15 cellular contexts compared by ENCODE assay signal in the genomic region with DNA sequence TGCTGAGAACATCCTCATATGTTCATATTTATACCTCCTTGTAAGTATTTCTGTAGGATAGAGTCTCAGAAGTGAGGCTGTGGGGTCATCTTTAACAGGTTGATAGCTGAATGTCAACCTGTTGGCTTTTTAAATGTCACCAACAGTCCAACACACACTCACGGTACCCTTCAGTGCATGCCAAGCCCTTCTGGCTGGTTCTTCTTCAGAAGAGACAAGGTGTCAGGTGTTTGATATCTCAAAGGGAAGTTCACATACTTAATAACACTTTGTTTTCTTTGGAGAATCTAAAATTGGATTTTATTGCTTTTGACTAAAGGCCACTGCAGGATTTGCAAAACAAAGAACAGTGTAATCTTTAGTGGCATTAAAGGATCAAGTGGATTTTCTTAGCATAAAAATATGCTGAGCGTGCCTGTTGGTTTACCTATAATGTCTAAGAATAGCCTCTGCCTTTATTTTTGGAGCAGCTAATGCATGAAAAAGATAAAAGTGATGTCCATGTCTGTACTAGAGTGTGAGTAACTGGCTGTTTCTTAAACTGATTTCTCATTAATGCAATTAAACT. TPM values are rescaled to one million over a fixed set of nuclear protein-coding genes. Genes with fewer than 3 reads are reported as not detected.
DNase-seq lines count a peak whose midpoint lies in the region; ATAC-seq and TF ChIP-seq lines count a peak whose summit lies in the region.
"Had no signal": no experiment of that assay in that cellular context is flagged by ENCODE, and none has a peak within 500 bp of the region (broad histone marks: within the 10 kb centered on the region; RNA-seq: fewer than 3 reads in every experiment).

No MANE protein-coding gene starts in this region.

- WGBS in right cardiac atrium, result 76% methylated on average over 2 of the region's 2 CpGs
- WGBS in transverse colon (ENCODE audit: low coverage in 1 of 2), 2 donors, result 18 to 46% methylated on average over 2 of the region's 2 CpGs

- H3K4me1 ChIP-seq in right cardiac atrium (ENCODE audit: control insufficient read depth, insufficient read depth, low read length) (peaks cover 45% of the 10 kb centered on the region), transverse colon (peaks cover 52 to 100% (median 75%) of the 10 kb centered on the region in 4 donors)

- in situ Hi-C loops in transverse colon (cut with MboI; ENCODE audit: low pct_ligation_motif_present in 1 of 4, low pct_unique_long_range_greater_than_20kb in 1 of 4, low sequenced_read_pairs in 3 of 4), result no loop called here

- H3K4me3 Mint-ChIP-seq in activated naive CD4-positive, alpha-beta T cell treated with anti-CD3 and anti-CD28 coated beads for 36 hours, result no peak overlapping the region
- peak overlapping the region; percentile 77 for H3K4me3 Mint-ChIP-seq in activated T-helper 1 cell treated with anti-CD3 and anti-CD28 coated beads, Interleukin-12 subunit alpha, Interleukin-12 subunit beta, Interleukin-2, Interleukin-4 antibody, amounts not matched to agents 30 ng/mL and 10 ng/mL and 1 ng/mL, durations not matched to agents 14 hours and 24 hours and 36 hours

- TF ChIP-seq EP300 in transverse colon (IDR thresholded peaks at IDR 0.05; ENCODE audit: low read depth), result no peak

- H3K27ac ChIP-seq in right cardiac atrium (ENCODE audit: low read length), result peak overlapping the region; percentile 43
- peak overlapping the region; percentile 85 to 92 (median 86) for H3K27ac ChIP-seq in transverse colon
- H3K27ac ChIP-seq: epithelial cell of prostate, PC-9 had no signal

- CTCF ChIA-PET in activated naive CD4-positive, alpha-beta T cell treated with anti-CD3 and anti-CD28 coated beads for 36 hours (lab: Charles Lee), result interaction anchor here (0.7 to 1.5 kb wide), 4 partner anchors 32 to 133 kb away, joined by 3 to 5 read pairs (median 4); no protein-coding TSS in a partner anchor

- H3K4me3 ChIP-seq in right cardiac atrium (ENCODE audit: low read length), result no peak overlapping the region
- no peak overlapping the region for H3K4me3 ChIP-seq in transverse colon
- H3K4me3 ChIP-seq: PC-9 had no signal

- no peak for TF ChIP-seq CTCF in transverse colon (IDR thresholded peaks at IDR 0.05)

- intact Hi-C loops in activated naive CD4-positive, alpha-beta T cell treated with anti-CD3 and anti-CD28 coated beads for 36 hours (cut with micrococcal nuclease), result no loop called here
- intact Hi-C loops in activated T-helper 1 cell treated with anti-CD3 and anti-CD28 coated beads, Interleukin-12 subunit alpha, Interleukin-12 subunit beta, Interleukin-2, Interleukin-4 antibody, amounts not matched to agents 30 ng/mL and 10 ng/mL and 1 ng/mL, durations not matched to agents 14 hours and 24 hours and 36 hours (cut with micrococcal nuclease), result loop anchor here (2.0 kb wide), 3 partner anchors 137 to 771 kb away; partner anchors contain the start of genes SLC31A2 and SNX30
- intact Hi-C loops in right cardiac atrium (cut with DNase I) (loop anchor here in 1 of 4 donors (10.0 kb wide), 1 partner anchor 63 kb away; no protein-coding TSS in a partner anchor), transverse colon (cut with DNase I; ENCODE audit: low total_unique reads) (no loop called here)

- peaks cover 74% of the 10 kb centered on the region for H3K4me1 Mint-ChIP-seq in activated naive CD4-positive, alpha-beta T cell treated with anti-CD3 and anti-CD28 coated beads for 36 hours (ENCODE audit: low read depth)
- H3K4me1 Mint-ChIP-seq in activated T-helper 1 cell treated with anti-CD3 and anti-CD28 coated beads, Interleukin-12 subunit alpha, Interleukin-12 subunit beta, Interleukin-2, Interleukin-4 antibody, amounts not matched to agents 30 ng/mL and 10 ng/mL and 1 ng/mL, durations not matched to agents 14 hours and 24 hours and 36 hours (ENCODE audit: low read depth), result peaks cover 88% of the 10 kb centered on the region

- peaks cover 14 to 20% of the 10 kb centered on the region in 2 donors for H3K36me3 Mint-ChIP-seq in activated naive CD4-positive, alpha-beta T cell treated with anti-CD3 and anti-CD28 coated beads, Interleukin-2, amount 50 U/mL, for 72 hours
- no peaks in the 10 kb centered on the region for H3K36me3 Mint-ChIP-seq in activated naive CD4-positive, alpha-beta T cell treated with anti-CD3 and anti-CD28 coated beads for 36 hours (ENCODE audit: low read depth)
- peaks cover 66% of the 10 kb centered on the region for H3K36me3 Mint-ChIP-seq in activated T-helper 1 cell treated with anti-CD3 and anti-CD28 coated beads, Interleukin-12 subunit alpha, Interleukin-12 subunit beta, Interleukin-2, Interleukin-4 antibody, amounts not matched to agents 30 ng/mL and 10 ng/mL and 1 ng/mL, durations not matched to agents 14 hours and 24 hours and 36 hours (ENCODE audit: low read depth)

- H3K9me3 Mint-ChIP-seq in activated naive CD4-positive, alpha-beta T cell treated with anti-CD3 and anti-CD28 coated beads, Interleukin-2, amount 50 U/mL, for 72 hours, result no peaks in the 10 kb centered on the region
- no peaks in the 10 kb centered on the region for H3K9me3 Mint-ChIP-seq in activated naive CD4-positive, alpha-beta T cell treated with anti-CD3 and anti-CD28 coated beads for 36 hours
- H3K9me3 Mint-ChIP-seq in activated T-helper 1 cell treated with anti-CD3 and anti-CD28 coated beads, Interleukin-12 subunit alpha, Interleukin-12 subunit beta, Interleukin-2, Interleukin-4 antibody, amounts not matched to agents 30 ng/mL and 10 ng/mL and 1 ng/mL, durations not matched to agents 14 hours and 24 hours and 36 hours, result no peaks in the 10 kb centered on the region

- no peak for TF ChIP-seq POLR2A in transverse colon (IDR thresholded peaks at IDR 0.05)

- H3K9me3 ChIP-seq in right cardiac atrium (ENCODE audit: control insufficient read depth, low read length) (no peaks in the 10 kb centered on the region), transverse colon (no peaks in the 10 kb centered on the region)

- DNase-seq in activated naive CD4-positive, alpha-beta T cell treated with anti-CD3 and anti-CD28 coated beads, Interleukin-2, amount 50 U/mL, for 72 hours (ENCODE audit: low spot score in 2 of 2), result no peak
- DNase-seq in activated naive CD4-positive, alpha-beta T cell treated with anti-CD3 and anti-CD28 coated beads for 36 hours, result no peak
- DNase-seq in activated T-helper 1 cell treated with anti-CD3 and anti-CD28 coated beads, Interleukin-12 subunit alpha, Interleukin-12 subunit beta, Interleukin-2, Interleukin-4 antibody, amounts not matched to agents 30 ng/mL and 10 ng/mL and 1 ng/mL, durations not matched to agents 14 hours and 24 hours and 36 hours (ENCODE audit: low spot score), result no peak
- DNase-seq in right cardiac atrium (no peak), transverse colon (no peak), NCI-H1930 (lab: John Stamatoyannopoulos, UW) (no peak)
- DNase-seq in stimulated activated CD4-positive, alpha-beta T cell treated with anti-CD3 and anti-CD28 coated beads, Interleukin-2, amount 100 ng/mL, for 48 hours, result no peak
- DNase-seq: activated CD4-positive, alpha-beta T cell treated with anti-CD3 and anti-CD28 coated beads, Interleukin-2, amount 50 U/mL, for 4 hours; central memory CD4-positive, alpha-beta T cell; hippocampal formation; NCI-H1105 treated with DMSO at 0.1 percent for 48 hours; NCI-H226; PC-9 had no signal

- H3K36me3 ChIP-seq in transverse colon, result no peaks in the 10 kb centered on the region

- H3K27ac Mint-ChIP-seq in activated naive CD4-positive, alpha-beta T cell treated with anti-CD3 and anti-CD28 coated beads, Interleukin-2, amount 50 U/mL, for 72 hours, result peak overlapping the region; percentile 8 to 50
- H3K27ac Mint-ChIP-seq in activated naive CD4-positive, alpha-beta T cell treated with anti-CD3 and anti-CD28 coated beads for 36 hours, result no peak overlapping the region
- no peak overlapping the region for H3K27ac Mint-ChIP-seq in activated T-helper 1 cell treated with anti-CD3 and anti-CD28 coated beads, Interleukin-12 subunit alpha, Interleukin-12 subunit beta, Interleukin-2, Interleukin-4 antibody, amounts not matched to agents 30 ng/mL and 10 ng/mL and 1 ng/mL, durations not matched to agents 14 hours and 24 hours and 36 hours

- H3K27me3 ChIP-seq in right cardiac atrium (ENCODE audit: control insufficient read depth, insufficient read depth) (no peaks in the 10 kb centered on the region), transverse colon (no peaks in the 10 kb centered on the region)

- ATAC-seq in activated naive CD4-positive, alpha-beta T cell treated with anti-CD3 and anti-CD28 coated beads, Interleukin-2, amount 50 U/mL, for 72 hours, result no peak
- ATAC-seq in right cardiac atrium (no peak), GM18519 (IDR thresholded peaks at IDR 0.05; ENCODE audit: low FRiP score, unreplicated experiment) (no peak)

- H3K27me3 Mint-ChIP-seq in activated naive CD4-positive, alpha-beta T cell treated with anti-CD3 and anti-CD28 coated beads for 36 hours (ENCODE audit: low read depth), result no peaks in the 10 kb centered on the region
- H3K27me3 Mint-ChIP-seq in activated T-helper 1 cell treated with anti-CD3 and anti-CD28 coated beads, Interleukin-12 subunit alpha, Interleukin-12 subunit beta, Interleukin-2, Interleukin-4 antibody, amounts not matched to agents 30 ng/mL and 10 ng/mL and 1 ng/mL, durations not matched to agents 14 hours and 24 hours and 36 hours (ENCODE audit: insufficient read depth), result peaks cover 2% of the 10 kb centered on the region

RNA-seq across cellular contexts. Expression of gene RGS3, which starts 58.2 kb away (rescaled TPM):
- total RNA-seq in activated naive CD4-positive, alpha-beta T cell treated with anti-CD3 and anti-CD28 coated beads, Interleukin-2, amount 50 U/mL, for 72 hours, result 10 to 100 TPM; 25.7 to 56.1 TPM
- total RNA-seq in activated naive CD4-positive, alpha-beta T cell treated with anti-CD3 and anti-CD28 coated beads for 36 hours, result 10 to 100 TPM; 11.9 to 12.6 TPM
- 122 and 128 TPM in 2 replicates for total RNA-seq in activated T-helper 1 cell treated with anti-CD3 and anti-CD28 coated beads, Interleukin-12 subunit alpha, Interleukin-12 subunit beta, Interleukin-2, Interleukin-4 antibody, amounts not matched to agents 30 ng/mL and 10 ng/mL and 1 ng/mL, durations not matched to agents 14 hours and 24 hours and 36 hours
- total RNA-seq in right cardiac atrium (100 to 1,000 TPM; 139 to 184 (median 166) TPM), transverse colon (100 to 1,000 TPM in 1 of 4 donors, 10 to 100 TPM in 3; 62.7 to 150 (median 80.9) TPM)
- 107 TPM for polyA plus RNA-seq in right cardiac atrium

Comparison
In these comparisons a context has a peak if more than half of its experiments do, and no peak if none do; other contexts are left out.
1. H3K27ac Mint-ChIP-seq: peak in activated naive CD4-positive, alpha-beta T cell treated with anti-CD3 and anti-CD28 coated beads, Interleukin-2, amount 50 U/mL, for 72 hours (2 of 2); none in activated naive CD4-positive, alpha-beta T cell treated with anti-CD3 and anti-CD28 coated beads for 36 hours (single experiment) and activated T-helper 1 cell treated with anti-CD3 and anti-CD28 coated beads, Interleukin-12 subunit alpha, Interleukin-12 subunit beta, Interleukin-2, Interleukin-4 antibody, amounts not matched to agents 30 ng/mL and 10 ng/mL and 1 ng/mL, durations not matched to agents 14 hours and 24 hours and 36 hours (single experiment).